ENCODE assay signal across 14 cellular contexts in the genomic region with DNA sequence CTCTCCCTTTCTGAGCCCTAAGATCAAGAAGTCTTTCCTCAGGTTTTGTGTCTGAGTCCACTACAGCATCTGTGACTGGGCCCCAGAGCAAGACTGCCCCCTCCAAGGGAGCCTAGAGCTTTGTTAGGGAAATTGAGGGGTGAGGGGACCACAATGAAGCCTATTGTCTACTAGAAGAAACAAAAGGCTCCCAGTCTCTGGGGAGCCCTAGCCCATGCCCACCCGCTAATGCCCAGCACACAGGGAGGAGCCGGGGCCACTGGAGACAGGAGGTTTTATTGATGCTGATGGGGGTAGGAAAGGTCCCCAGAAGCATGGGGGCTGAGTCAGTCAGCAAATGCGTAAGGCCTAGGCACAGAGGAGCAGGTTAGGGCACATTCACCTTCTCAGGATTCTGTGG. TPM values are rescaled to one million over a fixed set of nuclear protein-coding genes. Genes with fewer than 3 reads are reported as not detected.
DNase-seq lines count a peak whose midpoint lies in the region; ATAC-seq and TF ChIP-seq lines count a peak whose summit lies in the region.
"Had no signal": no experiment of that assay in that cellular context is flagged by ENCODE, and none has a peak within 500 bp of the region (broad histone marks: within the 10 kb centered on the region; RNA-seq: fewer than 3 reads in every experiment).

No MANE protein-coding gene starts in this region.

- no peak overlapping the region for H3K4me3 ChIP-seq in CD4-positive, alpha-beta memory T cell (ENCODE audit: low read length in 2 of 2)
- no peak overlapping the region for H3K4me3 ChIP-seq in neutrophil (ENCODE audit: low read depth in 1 of 2, low read length in 1 of 2)

- H3K36me3 Mint-ChIP-seq in CD4-positive, alpha-beta memory T cell: peaks cover 33 to 60% of the 10 kb centered on the region in 2 donors
- no peaks in the 10 kb centered on the region for H3K36me3 Mint-ChIP-seq in T-helper 17 cell (ENCODE audit: low read depth)

- no peak overlapping the region for H3K4me3 Mint-ChIP-seq in CD4-positive, alpha-beta memory T cell
- no peak overlapping the region for H3K4me3 Mint-ChIP-seq in T-helper 17 cell

- H3K9me3 Mint-ChIP-seq in CD4-positive, alpha-beta memory T cell: no peaks in the 10 kb centered on the region

- H3K9me3 ChIP-seq in CD4-positive, alpha-beta memory T cell (ENCODE audit: control insufficient read depth in 1 of 2, low read length in 2 of 2): no peaks in the 10 kb centered on the region
- H3K9me3 ChIP-seq in T-helper 17 cell (ENCODE audit: control insufficient read depth, low read length, poor library complexity, severe bottlenecking) (no peaks in the 10 kb centered on the region), neutrophil (no peaks in the 10 kb centered on the region)

- TF ChIP-seq CTCF in neutrophil (IDR thresholded peaks at IDR 0.05): no peak

- intact Hi-C loops in CD4-positive, alpha-beta memory T cell (cut with micrococcal nuclease): no loop called here
- intact Hi-C loops in head of caudate nucleus (cut with DNase I): loop anchor here (2.0 kb wide), 1 partner anchor 14 kb away; a partner anchor contains a TSS

- H3K27me3 ChIP-seq in CD4-positive, alpha-beta memory T cell (ENCODE audit: insufficient read depth, low read length): no peaks in the 10 kb centered on the region
- no peaks in the 10 kb centered on the region for H3K27me3 ChIP-seq in neutrophil

- H3K4me1 ChIP-seq in CD4-positive, alpha-beta memory T cell (ENCODE audit: insufficient read depth, low read length): peaks cover 37% of the 10 kb centered on the region
- H3K4me1 ChIP-seq in neutrophil (ENCODE audit: control insufficient read depth in 1 of 2, insufficient read depth in 1 of 2, low read depth in 1 of 2, low read length in 1 of 2): peaks cover 76% of the 10 kb centered on the region in 2 experiments

- POLR2A ChIA-PET in CD4-positive, alpha-beta memory T cell (lab: Charles Lee; ENCODE audit: partially characterized antibody): interaction anchor here (2.8 to 12.0 kb wide), 2 partner anchors 11 to 28 kb away, joined by 15 to 221 read pairs; a partner anchor contains a TSS

- peak overlapping the region; percentile 59 to 94 (median 82) for H3K27ac Mint-ChIP-seq in CD4-positive, alpha-beta memory T cell
- peak overlapping the region; percentile 81 for H3K27ac Mint-ChIP-seq in T-helper 17 cell

- ATAC-seq in T-helper 17 cell (no peak), GM21390 (IDR thresholded peaks at IDR 0.05; ENCODE audit: unreplicated experiment) (no peak)
- ATAC-seq: right cardiac atrium had no signal

- peaks cover 35 to 63% (median 47%) of the 10 kb centered on the region in 4 donors for H3K4me1 Mint-ChIP-seq in CD4-positive, alpha-beta memory T cell
- peaks cover 41% of the 10 kb centered on the region for H3K4me1 Mint-ChIP-seq in T-helper 17 cell

- H3K36me3 ChIP-seq in CD4-positive, alpha-beta memory T cell (ENCODE audit: insufficient read depth, low read length): peaks cover 53% of the 10 kb centered on the region
- peaks cover 71% of the 10 kb centered on the region for H3K36me3 ChIP-seq in neutrophil

- CTCF ChIA-PET in CD4-positive, alpha-beta memory T cell (lab: Charles Lee; ENCODE audit: partially characterized antibody): interaction anchor here (1.4 to 5.9 kb wide), 4 partner anchors 9 to 246 kb away, joined by 3 to 151 read pairs (median 19); a partner anchor contains a TSS

- H3K27ac ChIP-seq in CD4-positive, alpha-beta memory T cell (ENCODE audit: low read depth, low read length): peak overlapping the region; percentile 22
- peak overlapping the region; percentile 98 for H3K27ac ChIP-seq in neutrophil

- H3K27me3 Mint-ChIP-seq in CD4-positive, alpha-beta memory T cell: no peaks in the 10 kb centered on the region
- H3K27me3 Mint-ChIP-seq in T-helper 17 cell: no peaks in the 10 kb centered on the region

- DNase-seq in CD4-positive, alpha-beta memory T cell: no peak
- DNase-seq in T-helper 17 cell (no peak), head of caudate nucleus (peak; percentile 57 to 95 (median 84)), NCI-H1092 (lab: John Stamatoyannopoulos, UW) (no peak), NCI-H226 (no peak)
- no peak for DNase-seq in stimulated activated CD8-positive, alpha-beta memory T cell treated with anti-CD3 and anti-CD28 coated beads, Interleukin-4, amount 100 ng/mL, for 48 hours
- DNase-seq: activated CD8-positive, alpha-beta memory T cell treated with anti-CD3 and anti-CD28 coated beads for 24 hours; mesendoderm; NCI-H187 treated with DMSO at 0.1 percent for 48 hours; right cardiac atrium; stimulated activated CD4-positive, alpha-beta T cell treated with anti-CD3 and anti-CD28 coated beads, Interleukin-2, amount 100 ng/mL, for 48 hours; stimulated activated naive CD4-positive, alpha-beta T cell had no signal

RNA-seq across cellular contexts. Expression of a gene that starts 14.0 kb away (rescaled TPM):
- total RNA-seq in CD4-positive, alpha-beta memory T cell: 100 to 1,000 TPM in 1 of 2 experiments, 10 to 100 TPM in 1; 99.4 to 103 TPM
- 100 to 1,000 TPM; 124 to 228 TPM for polyA plus RNA-seq in CD4-positive, alpha-beta memory T cell
- 100 to 1,000 TPM; 114 to 123 TPM for total RNA-seq in T-helper 17 cell

RNA-seq across cellular contexts. Expression of a gene that starts 18.4 kb away (rescaled TPM):
- total RNA-seq in CD4-positive, alpha-beta memory T cell: 10 to 100 TPM; 18.4 to 20.7 TPM
- 10 to 100 TPM; 16.2 to 18.6 TPM for polyA plus RNA-seq in CD4-positive, alpha-beta memory T cell
- 10 to 100 TPM; 17.8 to 19.3 TPM for total RNA-seq in T-helper 17 cell

RNA-seq across cellular contexts. Expression of a gene that starts 28.7 kb away (rescaled TPM):
- total RNA-seq in CD4-positive, alpha-beta memory T cell: 10 to 100 TPM; 87.1 to 87.4 TPM
- 10 to 100 TPM; 27.7 to 43.8 TPM for polyA plus RNA-seq in CD4-positive, alpha-beta memory T cell
- 100 to 1,000 TPM; 115 to 125 TPM for total RNA-seq in T-helper 17 cell

RNA-seq across cellular contexts. Expression of a gene that starts 29.4 kb away (rescaled TPM):
- 100 to 1,000 TPM; 109 to 112 TPM for total RNA-seq in CD4-positive, alpha-beta memory T cell
- polyA plus RNA-seq in CD4-positive, alpha-beta memory T cell: 10 to 100 TPM; 31.9 to 51.8 TPM
- total RNA-seq in T-helper 17 cell: 100 to 1,000 TPM; 120 to 128 TPM

Comparison
In these comparisons a context has a peak if more than half of its experiments do, and no peak if none do; other contexts are left out.
1. DNase-seq: peak in head of caudate nucleus (42 of 42); none in CD4-positive, alpha-beta memory T cell (0 of 5), T-helper 17 cell (0 of 3), stimulated activated CD8-positive, alpha-beta memory T cell treated with anti-CD3 and anti-CD28 coated beads, Interleukin-4, amount 100 ng/mL, for 48 hours (single experiment), NCI-H1092 (single experiment) and NCI-H226 (single experiment).